In the genomic region with DNA sequence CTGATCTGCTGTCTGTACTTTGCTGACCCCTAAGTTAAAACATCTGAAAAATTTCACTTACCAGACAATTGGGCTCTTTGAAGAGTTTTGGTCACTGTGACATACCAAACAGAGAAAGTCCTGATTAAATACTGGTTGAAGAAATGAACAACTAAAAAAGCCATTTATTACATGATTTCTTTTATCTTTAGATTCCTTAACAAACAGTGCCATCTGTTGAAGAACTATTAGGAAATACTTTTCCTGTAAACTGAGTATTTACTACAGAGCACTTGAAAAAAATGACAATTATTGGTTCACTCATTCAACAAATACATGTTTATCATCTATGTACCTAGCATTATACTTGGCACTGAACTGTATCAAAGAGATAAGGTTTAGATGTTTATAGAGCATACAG, we compare ENCODE assay signal across 11 cellular contexts.
A peak's percentile ranks its signal among the peaks of the same experiment; 100 is the strongest.
DNase-seq lines count a peak whose midpoint lies in the region; ATAC-seq, FAIRE-seq and TF ChIP-seq lines count a peak whose summit lies in the region.
"Had no signal": no experiment of that assay in that cellular context is flagged by ENCODE, and none has a peak within 500 bp of the region (broad histone marks: within the 10 kb centered on the region; RNA-seq: fewer than 3 reads in every experiment).

No MANE protein-coding gene starts in this region.

- FAIRE-seq in GM19239 (lab: Jason Lieb, UNC) (peak; percentile 73), H54 (lab: Jason Lieb, UNC) (no peak)

- no peak for ATAC-seq in HG02623 (IDR thresholded peaks at IDR 0.05; ENCODE audit: unreplicated experiment)

- in situ Hi-C loops in ACHN (cut with HindIII; ENCODE audit: low pct_ligation_motif_present, low pct_unique_long_range_greater_than_20kb, low sequenced_read_pairs): no loop called here

- DNase-seq in ACHN (peak; percentile 41), GM19239 (ENCODE audit: insufficient read length, low spot score) (no peak), RWPE1 (ENCODE audit: low spot score) (no peak), fibroblast of pulmonary artery (ENCODE audit: low read depth) (peak; percentile 62), pons (ENCODE audit: low spot score) (no peak), H54 (ENCODE audit: insufficient read length, low spot score) (no peak)
- DNase-seq in stimulated activated CD4-positive, alpha-beta T cell treated with anti-CD3 and anti-CD28 coated beads, Interleukin-4, amount 100 ng/mL, for 24 hours: no peak
- DNase-seq: CD8-positive, alpha-beta memory T cell; NCI-H510A; stimulated activated CD8-positive, alpha-beta memory T cell treated with anti-CD3 and anti-CD28 coated beads, Interleukin-4, amount 100 ng/mL, for 48 hours had no signal

- POLR2A ChIA-PET in RWPE1 (lab: Yijun Ruan, JAX; ENCODE audit: low non-redundant PET): no interaction called here

- CTCF ChIA-PET in RWPE1 (lab: Yijun Ruan, JAX): interaction anchor here (0.5 kb wide), 1 partner anchor 60 kb away, joined by 4 read pairs; no protein-coding TSS in a partner anchor

- no peak overlapping the region for H3K4me3 ChIP-seq in fibroblast of pulmonary artery (replicated peaks; ENCODE audit: low read depth, low read length)

- no peak for TF ChIP-seq POLR2A in H54 (IDR thresholded peaks at IDR 0.05; ENCODE audit: low read depth, low read length)

- 0 out of 2 replicates have a peak, but pooled peaks have one; percentile 17 for TF ChIP-seq CTCF in RWPE1 (conservative IDR thresholded peaks at IDR 0.05; ENCODE audit: low read depth)
- TF ChIP-seq CTCF in fibroblast of pulmonary artery (IDR thresholded peaks at IDR 0.05; ENCODE audit: low read length, missing control alignments): peak; percentile 16

- H3K27ac ChIP-seq in RWPE1: no peak overlapping the region

Comparison
In these comparisons a context has a peak if more than half of its experiments do, and no peak if none do; other contexts are left out.
1. DNase-seq: peak in ACHN (single experiment) and fibroblast of pulmonary artery (single experiment); none in GM19239 (single experiment), RWPE1 (single experiment), pons (single experiment), H54 (single experiment) and stimulated activated CD4-positive, alpha-beta T cell treated with anti-CD3 and anti-CD28 coated beads, Interleukin-4, amount 100 ng/mL, for 24 hours (single experiment).